Comparison of ENCODE assay signal across 8 cellular contexts in the genomic region with DNA sequence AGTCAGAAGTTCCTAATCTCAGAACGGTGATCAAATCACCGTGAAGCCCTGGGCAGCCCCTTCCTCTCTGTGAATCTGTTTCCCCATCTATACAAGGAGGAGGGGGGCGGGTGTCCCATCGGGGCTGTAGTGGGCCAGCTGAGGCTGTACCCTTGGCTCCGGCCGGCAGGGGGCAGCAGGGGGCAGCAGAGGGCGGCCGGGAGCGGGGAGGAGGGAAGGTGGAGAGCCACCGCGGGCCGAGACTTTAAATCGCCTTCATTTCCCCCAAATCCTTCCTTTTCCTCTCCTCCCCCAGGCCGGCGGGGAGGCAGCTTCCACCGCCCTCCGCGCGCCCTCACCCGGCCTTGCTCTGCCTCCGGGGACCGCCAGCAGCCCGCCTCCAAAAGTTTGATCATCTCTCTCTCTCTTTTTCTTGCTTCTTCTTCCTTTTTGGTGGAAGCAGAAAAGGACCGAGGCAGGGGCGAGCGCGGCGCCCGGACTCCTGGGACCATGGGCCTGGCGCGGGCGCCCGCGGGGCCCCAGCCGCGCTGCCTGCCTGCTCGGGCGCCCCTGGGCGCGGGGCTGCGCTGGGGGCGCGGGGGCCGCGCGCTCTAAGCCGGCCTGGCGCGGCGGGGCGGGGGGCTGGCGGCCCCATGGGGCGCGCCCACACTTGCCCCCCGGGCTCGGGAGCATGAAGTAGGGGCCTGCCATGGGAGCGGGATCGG. TPM values are rescaled to one million over a fixed set of nuclear protein-coding genes. Genes with fewer than 3 reads are reported as not detected.
DNase-seq lines count a peak whose midpoint lies in the region; ATAC-seq and TF ChIP-seq lines count a peak whose summit lies in the region.

COL27A1 (plus strand) TSS at position 275 of the 704 bp plus-strand sequence; CDS start at position 689, 414 bp downstream.

- H3K9me3 ChIP-seq in adrenal gland (replicated peaks in 1 of 3) (no peaks in the 10 kb centered on the region), heart right ventricle (no peaks in the 10 kb centered on the region), transverse colon (no peaks in the 10 kb centered on the region)

- TF ChIP-seq CTCF in adrenal gland (IDR thresholded peaks at IDR 0.05), result peak; percentile 80 to 95 (median 93)
- peak; percentile 88 to 97 (median 94) for TF ChIP-seq CTCF in heart right ventricle (IDR thresholded peaks at IDR 0.05)
- peak; percentile 87 to 96 (median 92) for TF ChIP-seq CTCF in transverse colon (IDR thresholded peaks at IDR 0.05)

- no peaks in the 10 kb centered on the region for H3K36me3 ChIP-seq in adrenal gland (replicated peaks in 1 of 2)
- H3K36me3 ChIP-seq in heart right ventricle, result no peaks in the 10 kb centered on the region
- H3K36me3 ChIP-seq in transverse colon, result no peaks in the 10 kb centered on the region

- DNase-seq in D341Med (ENCODE audit: low spot score) (peak; percentile 94), LoVo (ENCODE audit: low spot score) (peak; percentile 71), T follicular helper cell (ENCODE audit: low read depth) (peak; percentile 62), adrenal gland (peak; percentile 73 to 88 (median 85)), heart right ventricle (peak; percentile 83 to 89), posterior cingulate gyrus (peak; percentile 53 to 96 (median 80)), transverse colon (peak; percentile 82)

- H3K4me1 ChIP-seq in adrenal gland (replicated peaks in 1 of 2) (peaks cover 15 to 17% of the 10 kb centered on the region in 2 donors), heart right ventricle (peaks cover 7 to 36% (median 20%) of the 10 kb centered on the region in 9 donors), transverse colon (peaks cover 11 to 24% (median 16%) of the 10 kb centered on the region in 4 donors)

- ATAC-seq in GM21717 (IDR thresholded peaks at IDR 0.05; ENCODE audit: unreplicated experiment) (peak; percentile 76), heart right ventricle (peak; percentile 80 to 94 (median 90))

- in situ Hi-C loops in transverse colon (cut with MboI; ENCODE audit: low pct_ligation_motif_present in 1 of 4, low pct_unique_long_range_greater_than_20kb in 1 of 4, low sequenced_read_pairs in 3 of 4), result loop anchor here in 1 of 4 donors (10.0 kb wide), 1 partner anchor 129 kb away; no protein-coding TSS in a partner anchor

- no peak for TF ChIP-seq EP300 in transverse colon (IDR thresholded peaks at IDR 0.05; ENCODE audit: low read depth)

- peaks cover 15% of the 10 kb centered on the region for H3K27me3 ChIP-seq in adrenal gland
- peaks cover 0 to 67% (median 34%) of the 10 kb centered on the region in 7 donors for H3K27me3 ChIP-seq in heart right ventricle
- H3K27me3 ChIP-seq in transverse colon, result peaks cover 38% of the 10 kb centered on the region

- WGBS in adrenal gland, 4 donors, result 0 to 1% (median 0%) methylated on average over 21 to 58 of the region's 58 CpGs
- WGBS in heart right ventricle, 2 donors, result 1% methylated on average over 34 to 57 of the region's 58 CpGs
- WGBS in transverse colon (ENCODE audit: low coverage in 1 of 2), 2 donors, result 0% methylated on average over 36 of the region's 58 CpGs; no CpG with 5 or more reads in 1 of the 2 donors

- H3K27ac ChIP-seq in adrenal gland (peak within 1 kb of the TSS in 3 of 5 donors; percentile 26 to 77 (median 68)), heart right ventricle (peak within 1 kb of the TSS in 9 of 10 donors; percentile 45 to 81 (median 67)), transverse colon (peak within 1 kb of the TSS; percentile 65 to 77 (median 72))

- intact Hi-C loops in adrenal gland (cut with DNase I), result loop anchor here (2.0 to 5.0 kb wide), 2 partner anchors 132 to 135 kb away; no protein-coding TSS in a partner anchor
- intact Hi-C loops in heart right ventricle (cut with DNase I), result loop anchor here (2.0 to 10.0 kb wide), 11 partner anchors 45 to 139 kb away; no protein-coding TSS in a partner anchor
- intact Hi-C loops in posterior cingulate gyrus (cut with DNase I), result loop anchor here (1.0 kb wide), 2 partner anchors 116 to 136 kb away; no protein-coding TSS in a partner anchor
- intact Hi-C loops in transverse colon (cut with DNase I; ENCODE audit: low total_unique reads), result no loop called here

- no peak for TF ChIP-seq POLR2A in adrenal gland (IDR thresholded peaks at IDR 0.05)
- no peak for TF ChIP-seq POLR2A in transverse colon (IDR thresholded peaks at IDR 0.05)

- H3K4me3 ChIP-seq in adrenal gland (peak within 1 kb of the TSS in 2 of 4 donors; percentile 51 to 80), heart right ventricle (peak within 1 kb of the TSS; percentile 47 to 78 (median 66)), transverse colon (peak within 1 kb of the TSS; percentile 34 to 68 (median 53))

RNA-seq across cellular contexts. Expression of gene COL27A1, which starts in this region (rescaled TPM):
- total RNA-seq in adrenal gland, result 10 to 100 TPM in 5 of 8 donors, 1 to 10 TPM in 3; 3.0 to 28.2 (median 11.9) TPM
- 10 to 100 TPM in 2 of 3 donors, 1 to 10 TPM in 1; 3.1 to 99.8 (median 15.9) TPM for polyA plus RNA-seq in adrenal gland
- total RNA-seq in heart right ventricle, result 10 to 100 TPM in 2 of 10 donors, 1 to 10 TPM in 8; 4.1 to 11.5 (median 5.1) TPM
- polyA plus RNA-seq in heart right ventricle, result 10 to 100 TPM in 1 of 2 donors, 1 to 10 TPM in 1; 3.1 to 35.8 TPM
- total RNA-seq in transverse colon, result 1 to 10 TPM; 2.1 to 9.0 (median 3.8) TPM
